Comparison of ENCODE assay signal across 8 cellular contexts in the genomic region with DNA sequence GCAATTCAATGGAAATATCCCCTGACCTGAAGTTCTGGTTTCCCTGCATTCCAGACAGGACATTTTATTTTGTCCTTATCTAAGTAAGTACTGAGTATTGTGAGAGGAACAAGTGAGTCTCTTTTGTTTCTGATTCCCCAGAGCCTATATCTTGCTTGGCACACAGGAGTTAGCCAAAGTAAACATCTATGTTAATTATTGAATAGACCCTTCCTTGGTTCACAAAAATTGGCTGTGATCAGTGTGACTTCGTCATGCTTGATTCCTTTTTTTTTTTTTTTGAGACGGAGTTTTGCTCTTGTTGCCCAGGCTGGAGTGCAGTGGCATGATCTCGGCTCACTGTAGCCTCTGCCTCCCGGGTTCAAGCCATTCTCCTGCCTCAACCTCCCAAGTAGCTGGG. TPM values are rescaled to one million over a fixed set of nuclear protein-coding genes. Genes with fewer than 3 reads are reported as not detected.
DNase-seq lines count a peak whose midpoint lies in the region; ATAC-seq, FAIRE-seq and TF ChIP-seq lines count a peak whose summit lies in the region.
"Not testable (repeated sequence)": the region's sequence is repeated elsewhere in the genome, so short reads cannot be mapped to it uniquely, and the experiment has no call there.
"Had no signal": no experiment of that assay in that cellular context is flagged by ENCODE, and none has a peak within 500 bp of the region (broad histone marks: within the 10 kb centered on the region; RNA-seq: fewer than 3 reads in every experiment).

No MANE protein-coding gene starts in this region.

- BruUV-seq in Caco-2 (replicated peaks; lab: Mats Ljungman, UMichigan): not testable (repeated sequence)

- H3K27ac Mint-ChIP-seq in Caco-2 (ENCODE audit: unreplicated experiment): peak overlapping the region; percentile 59
- peak overlapping the region; percentile 19 for H3K27ac Mint-ChIP-seq in mesothelial cell of epicardium
- H3K27ac Mint-ChIP-seq in type B pancreatic cell: peak overlapping the region; percentile 82

- POLR2A ChIA-PET in Caco-2 (lab: Charles Lee): not testable (repeated sequence)

- WGBS in body of pancreas, 2 donors: 12 to 22% methylated on average over 4 of the region's 4 CpGs
- WGBS in pancreas, 2 donors: 10 to 19% methylated on average over 4 of the region's 4 CpGs

- H3K4me1 Mint-ChIP-seq in Caco-2 (ENCODE audit: low read depth, unreplicated experiment): peaks cover 30% of the 10 kb centered on the region
- H3K4me1 Mint-ChIP-seq in mesothelial cell of epicardium; type B pancreatic cell (ENCODE audit: unreplicated experiment): not testable (repeated sequence)

- H3K27me3 ChIP-seq in Caco-2 (replicated peaks; ENCODE audit: control insufficient read depth, insufficient read depth, low read length); body of pancreas; pancreas: not testable (repeated sequence)

- peak overlapping the region; percentile 40 to 87 (median 78) for H3K27ac ChIP-seq in body of pancreas
- peak overlapping the region; percentile 39 to 71 (median 56) for H3K27ac ChIP-seq in pancreas

- FAIRE-seq in pancreas (lab: Jason Lieb, UNC): not testable (repeated sequence)

- H3K36me3 Mint-ChIP-seq in Caco-2 (ENCODE audit: insufficient read depth, unreplicated experiment): peaks cover 20% of the 10 kb centered on the region
- peaks cover 13% of the 10 kb centered on the region for H3K36me3 Mint-ChIP-seq in mesothelial cell of epicardium
- H3K36me3 Mint-ChIP-seq in type B pancreatic cell: not testable (repeated sequence)

- not testable (repeated sequence) for H3K36me3 ChIP-seq in Caco-2 (ENCODE audit: control insufficient read depth, insufficient read depth, low read length); body of pancreas (replicated peaks in 1 of 2; ENCODE audit: insufficient read depth in 1 of 2, low read depth in 2 of 2); pancreas

- ATAC-seq in body of pancreas: peak; percentile 98
- ATAC-seq in pancreas: peak; percentile 91 to 98 (median 95)

- DNase-seq in Caco-2 (peak; percentile 58 to 70), LoVo (ENCODE audit: low spot score) (peak; percentile 27), body of pancreas (peak; percentile 20 to 75 (median 39)), kidney tubule cell (ENCODE audit: low spot score) (peak; percentile 69), pancreas (peak in 3 of 6 donors; percentile 28 to 38 (median 33))
- not testable (repeated sequence) for DNase-seq in mesothelial cell of epicardium (ENCODE audit: low spot score in 2 of 2, unreplicated experiment in 2 of 2); type B pancreatic cell (ENCODE audit: extremely low spot score, unreplicated experiment)

- not testable (repeated sequence) for H3K4me3 ChIP-seq in Caco-2 (ENCODE audit: low read depth, low read length); body of pancreas; pancreas

- H3K9me3 Mint-ChIP-seq in Caco-2 (ENCODE audit: unreplicated experiment) (peaks cover 11% of the 10 kb centered on the region), mesothelial cell of epicardium (peaks cover 13% of the 10 kb centered on the region)
- H3K9me3 Mint-ChIP-seq in type B pancreatic cell: not testable (repeated sequence)

- not testable (repeated sequence) for TF ChIP-seq POLR2A in body of pancreas (IDR thresholded peaks at IDR 0.05)

- H3K4me1 ChIP-seq in Caco-2: peaks cover 35% of the 10 kb centered on the region
- peaks cover 28% of the 10 kb centered on the region for H3K4me1 ChIP-seq in body of pancreas
- H3K4me1 ChIP-seq in pancreas: peaks cover 0 to 18% (median 11%) of the 10 kb centered on the region in 3 donors

- not testable (repeated sequence) for H3K9me3 ChIP-seq in Caco-2, body of pancreas, pancreas

- CTCF ChIA-PET in Caco-2 (lab: Charles Lee): interaction anchor here (1.2 kb wide), 1 partner anchor 39 kb away, joined by 4 read pairs; no protein-coding TSS in a partner anchor

- TF ChIP-seq CTCF in Caco-2 (IDR thresholded peaks at IDR 0.05; ENCODE audit: insufficient read depth in 1 of 2, low read depth in 1 of 2, low read length in 1 of 2, severe bottlenecking in 1 of 2, unreplicated experiment in 1 of 2); body of pancreas (IDR thresholded peaks at IDR 0.05); mesothelial cell of epicardium (IDR thresholded peaks at IDR 0.05; ENCODE audit: unreplicated experiment); pancreas (IDR thresholded peaks at IDR 0.05); type B pancreatic cell (conservative IDR thresholded peaks at IDR 0.05): not testable (repeated sequence)

- H3K27me3 Mint-ChIP-seq in Caco-2 (ENCODE audit: insufficient read depth, unreplicated experiment); mesothelial cell of epicardium (ENCODE audit: low read depth); type B pancreatic cell: not testable (repeated sequence)

- intact Hi-C loops in Caco-2 (cut with micrococcal nuclease; ENCODE audit: unreplicated experiment): loop anchor here (1.0 to 5.0 kb wide), 3 partner anchors 29 to 101 kb away; a partner anchor contains a TSS
- intact Hi-C loops in body of pancreas (cut with DNase I); pancreas (cut with DNase I): not testable (repeated sequence)

- H3K4me3 Mint-ChIP-seq in Caco-2 (ENCODE audit: unreplicated experiment): peak overlapping the region; percentile 54
- not testable (repeated sequence) for H3K4me3 Mint-ChIP-seq in mesothelial cell of epicardium
- peak overlapping the region; percentile 57 for H3K4me3 Mint-ChIP-seq in type B pancreatic cell

RNA-seq across cellular contexts. Expression of a gene that starts 29.0 kb away (rescaled TPM):
- total RNA-seq in Caco-2 (2022) (1,349 and 1,456 TPM in 2 replicates), body of pancreas (100 to 1,000 TPM; 660 to 806 TPM), mesothelial cell of epicardium (929 to 970 TPM (median 934 TPM) in 3 replicates), pancreas (100 to 1,000 TPM; 504 to 802 (median 607) TPM), type B pancreatic cell (ENCODE audit: low replicate concordance) (1,333 and 1,435 TPM in 2 replicates)
- polyA plus RNA-seq in pancreas: 1,000 to 10,000 TPM; 1,092 to 1,177 TPM

RNA-seq across cellular contexts. Expression of a gene that starts 34.3 kb away (rescaled TPM):
- 57.6 and 59.7 TPM in 2 replicates for total RNA-seq in Caco-2 (2022)
- total RNA-seq in body of pancreas: 10 to 100 TPM; 30.4 to 34.6 TPM
- total RNA-seq in mesothelial cell of epicardium: 23.9 to 30.5 TPM (median 30.5 TPM) in 3 replicates
- 10 to 100 TPM; 14.9 to 29.9 (median 20.0) TPM for total RNA-seq in pancreas
- polyA plus RNA-seq in pancreas: 10 to 100 TPM; 18.7 to 21.3 TPM
- total RNA-seq in type B pancreatic cell (ENCODE audit: low replicate concordance): 64.7 and 177 TPM in 2 replicates
- total RNA-seq: IMR-90 had no signal

Comparison
In these comparisons a context has a peak if more than half of its experiments do, and no peak if none do; other contexts are left out.
1. H3K27ac Mint-ChIP-seq: peak in every context shown above with its lines; median percentile 82 in type B pancreatic cell; 59 in Caco-2; 19 in mesothelial cell of epicardium.